18 cellular contexts compared by ENCODE assay signal in the genomic region with DNA sequence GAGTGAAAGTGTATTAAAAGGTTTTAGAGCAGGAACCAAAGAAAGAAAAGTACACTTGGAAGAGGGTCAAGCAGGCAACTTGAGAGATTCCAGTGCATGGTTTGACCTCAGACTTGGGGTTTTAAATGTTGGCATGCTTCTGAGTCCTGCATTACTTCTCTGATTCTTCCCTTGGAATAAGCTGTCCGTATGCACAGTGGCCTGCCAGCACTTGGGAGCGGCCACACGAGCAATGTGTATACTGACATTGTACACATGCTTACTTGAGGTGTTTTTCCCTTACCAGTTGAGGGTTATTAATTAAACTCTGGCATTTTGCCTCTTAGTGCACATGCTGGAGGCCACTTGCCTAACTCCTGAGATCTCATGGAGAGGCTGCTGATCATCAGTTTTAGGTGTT.
DNase-seq lines count a peak whose midpoint lies in the region; ATAC-seq, FAIRE-seq and TF ChIP-seq lines count a peak whose summit lies in the region.
"Had no signal": no experiment of that assay in that cellular context is flagged by ENCODE, and none has a peak within 500 bp of the region (broad histone marks: within the 10 kb centered on the region; RNA-seq: fewer than 3 reads in every experiment).

No MANE protein-coding gene starts in this region.

- H3K27ac ChIP-seq in pancreas (peak overlapping the region in 1 of 4 donors; percentile 28), adrenal gland (no peak overlapping the region)
- H3K27ac ChIP-seq: 22Rv1, BLaER1 had no signal

- H3K4me3 ChIP-seq in pancreas (no peak overlapping the region), adrenal gland (no peak overlapping the region)
- H3K4me3 ChIP-seq: BLaER1, GM12878 had no signal

- TF ChIP-seq POLR2A in adrenal gland (IDR thresholded peaks at IDR 0.05) (no peak), GM12892 (IDR thresholded peaks at IDR 0.05; ENCODE audit: low read depth, low read length) (no peak)

- WGBS in pancreas, 2 donors = 5 to 18% methylated on average over 3 of the region's 3 CpGs
- 69 to 78% (median 77%) methylated on average over 3 of the region's 3 CpGs for WGBS in adrenal gland, 4 donors

- no peak for TF ChIP-seq CTCF in pancreas (IDR thresholded peaks at IDR 0.05)
- no peak for TF ChIP-seq CTCF in adrenal gland (IDR thresholded peaks at IDR 0.05)

- H3K27me3 ChIP-seq in pancreas (no peaks in the 10 kb centered on the region), adrenal gland (no peaks in the 10 kb centered on the region)
- H3K27me3 ChIP-seq: BLaER1 had no signal

- H3K9me3 ChIP-seq in pancreas = no peaks in the 10 kb centered on the region
- H3K9me3 ChIP-seq in adrenal gland (replicated peaks in 1 of 3) = no peaks in the 10 kb centered on the region
- H3K9me3 ChIP-seq: BLaER1, SK-N-SH had no signal

- ATAC-seq in pancreas (peak; percentile 74 to 86 (median 84)), left cardiac atrium (no peak)
- ATAC-seq: GM12878, Panc1, Right ventricle myocardium inferior had no signal

- DNase-seq in NCI-H1105 treated with DMSO at 0.1 percent for 48 hours (lab: John Stamatoyannopoulos, UW) = peak; percentile 12
- DNase-seq in NCI-H1105 (lab: John Stamatoyannopoulos, UW) = no peak
- peak; percentile 64 for DNase-seq in fibroblast of peridontal ligament (ENCODE audit: extremely low read depth)
- DNase-seq in pancreas = peak in 5 of 6 donors; percentile 33 to 52 (median 40)
- DNase-seq in adrenal gland = no peak
- DNase-seq in left cardiac atrium = no peak
- no peak for DNase-seq in GM12892 (ENCODE audit: insufficient read length)
- no peak for DNase-seq in NCI-H1048 (lab: John Stamatoyannopoulos, UW)
- DNase-seq: DMS53, HCEC 1CT, NCI-H1694 treated with DMSO at 0.1 percent for 48 hours, NCI-H748 treated with DMSO at 0.1 percent for 48 hours, SK-N-SH had no signal

- no peaks in the 10 kb centered on the region for H3K36me3 ChIP-seq in pancreas
- H3K36me3 ChIP-seq in adrenal gland (replicated peaks in 1 of 2) = no peaks in the 10 kb centered on the region
- H3K36me3 ChIP-seq: BLaER1 had no signal

- FAIRE-seq in pancreas (lab: Jason Lieb, UNC) = no peak
- FAIRE-seq in GM12892 (lab: Jason Lieb, UNC) = no peak
- FAIRE-seq: GM12878 had no signal

- H3K4me1 ChIP-seq in pancreas = peaks cover 0 to 16% (median 0%) of the 10 kb centered on the region in 3 donors
- no peaks in the 10 kb centered on the region for H3K4me1 ChIP-seq in adrenal gland (replicated peaks in 1 of 2)
- H3K4me1 ChIP-seq: BLaER1 had no signal

- intact Hi-C loops in pancreas (cut with DNase I) = no loop called here
- intact Hi-C loops in adrenal gland (cut with DNase I) = no loop called here
- intact Hi-C loops in left cardiac atrium (cut with DNase I) = no loop called here

Comparison
In these comparisons a context has a peak if more than half of its experiments do, and no peak if none do; other contexts are left out.
1. DNase-seq: peak in NCI-H1105 treated with DMSO at 0.1 percent for 48 hours (single experiment), fibroblast of peridontal ligament (single experiment) and pancreas (5 of 6); none in NCI-H1105 (single experiment), adrenal gland (0 of 7), left cardiac atrium (single experiment), GM12892 (single experiment) and NCI-H1048 (single experiment).
2. ATAC-seq: peak in pancreas (4 of 4); none in left cardiac atrium (0 of 2).